Comparison of ENCODE assay signal across 1 cellular context in the genomic region with DNA sequence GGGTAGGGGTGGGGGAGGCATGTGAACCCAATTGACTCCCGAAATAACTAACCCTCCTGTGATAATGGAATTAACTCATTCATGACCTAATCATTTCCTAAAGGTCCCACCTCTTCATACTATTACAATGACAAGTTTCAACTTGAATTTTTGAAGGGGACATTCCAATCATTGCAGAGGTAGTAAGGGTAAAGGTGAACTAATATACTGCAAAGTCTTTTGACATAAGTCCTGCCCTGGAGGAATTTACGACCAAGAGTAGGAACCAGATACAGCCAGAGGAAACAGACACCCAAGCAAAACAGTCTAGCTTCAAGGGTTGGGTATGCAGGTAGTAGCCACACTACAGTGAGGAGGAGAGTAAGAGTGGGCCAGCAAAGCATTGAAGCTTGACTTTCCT.
TF ChIP-seq lines count a peak whose summit lies in the region.

No MANE protein-coding gene starts in this region.

TF ChIP-seq in K562, 482 proteins besides CTCF, POLR2A, EP300 and RAD21:
- TF ChIP-seq MEIS2 (IDR thresholded peaks at IDR 0.05; ENCODE audit: partially characterized antibody) = peak; percentile 42
- no peak for TF ChIP-seq JUNB (CRISPR knock-in tag; conservative IDR thresholded peaks at IDR 0.05)
- TF ChIP-seq, protein P1, sequence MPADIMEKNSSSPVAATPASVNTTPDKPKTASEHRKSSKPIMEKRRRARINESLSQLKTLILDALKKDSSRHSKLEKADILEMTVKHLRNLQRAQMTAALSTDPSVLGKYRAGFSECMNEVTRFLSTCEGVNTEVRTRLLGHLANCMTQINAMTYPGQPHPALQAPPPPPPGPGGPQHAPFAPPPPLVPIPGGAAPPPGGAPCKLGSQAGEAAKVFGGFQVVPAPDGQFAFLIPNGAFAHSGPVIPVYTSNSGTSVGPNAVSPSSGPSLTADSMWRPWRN (IDR thresholded peaks at IDR 0.05; ENCODE audit: low read depth) = no peak
- TF ChIP-seq SMAD2 (IDR thresholded peaks at IDR 0.05; ENCODE audit: low read depth, low read length) = no peak
